Comparison of ENCODE assay signal across 19 cellular contexts in the genomic region with DNA sequence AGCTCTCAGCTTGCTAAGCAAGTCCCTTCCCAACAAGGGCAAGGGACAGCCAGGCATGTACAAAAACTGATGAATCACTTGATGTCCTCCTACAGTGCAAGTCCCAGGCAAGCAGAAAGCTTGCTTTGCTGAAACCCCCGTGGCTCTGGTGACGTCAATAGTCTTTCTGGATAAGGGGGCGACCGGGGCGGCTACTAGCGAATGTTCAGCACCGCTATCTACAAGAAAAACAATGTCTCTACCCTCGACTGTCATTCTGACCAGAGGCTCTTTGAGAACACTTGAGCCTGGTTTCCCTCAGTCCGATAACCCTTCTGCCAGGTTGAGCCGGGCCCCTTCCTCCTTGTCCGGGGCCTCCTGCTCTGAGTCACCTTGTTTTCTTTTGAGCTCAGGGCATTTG. TPM values are rescaled to one million over a fixed set of nuclear protein-coding genes. Genes with fewer than 3 reads are reported as not detected.
"Had no signal": no experiment of that assay in that cellular context is flagged by ENCODE, and none has a peak within 500 bp of the region (broad histone marks: within the 10 kb centered on the region; RNA-seq: fewer than 3 reads in every experiment).

No MANE protein-coding gene starts in this region.

RNA-seq across cellular contexts. Expression of gene OCM2, which starts 36.0 kb away (rescaled TPM):
- total RNA-seq: activated B cell treated with CpG ODN at 0.5 μM for 24 hours; activated CD8-positive, alpha-beta T cell treated with anti-CD3 and anti-CD28 coated beads for 36 hours; activated T-cell treated with anti-CD3 and anti-CD28 coated beads, Interleukin-2, amount 50 U/mL, for 4 hours; activated T-helper 17 cell treated with anti-CD3 and anti-CD28 coated beads, Interleukin-2, amount 50 U/mL, for 72 hours; aorta; bronchial epithelial cell; chondrocyte; colonic mucosa; dermis microvascular lymphatic vessel endothelial cell; endothelial cell of umbilical vein; esophagus squamous epithelium; fibroblast of lung; foreskin keratinocyte; gastrocnemius medialis; heart left ventricle; T-cell; T-helper 2 cell treated with Interferon-gamma antibody and Interleukin-4, amounts not matched to agents 100 ng/mL and 5 ng/mL, for 36 hours had no signal
- polyA plus RNA-seq: adipose tissue, aorta, endothelial cell of umbilical vein, esophagus, fibroblast of lung, foreskin keratinocyte, heart left ventricle had no signal
